27 cellular contexts compared by ENCODE assay signal in genomic region chr9:78585909-78586308, GRCh38.
"Had no signal": no experiment of that assay in that cellular context is flagged by ENCODE, and none has a peak within 500 bp of the region (broad histone marks: within the 10 kb centered on the region; RNA-seq: fewer than 3 reads in every experiment).

No MANE protein-coding gene starts in this region.

- H3K27me3 Mint-ChIP-seq: dendritic cell treated with granulocyte-macrophage colony-stimulating factor and Interleukin-4, amounts not matched to agents 40 ng/mL and 50 ng/mL, for 4 days; effector memory CD8-positive, alpha-beta T cell had no signal

- DNase-seq: colonic mucosa; cortex of kidney; effector CD8-positive, alpha-beta T cell; effector memory CD8-positive, alpha-beta T cell; endodermal cell; erythroblast; esophagus squamous epithelium; foreskin fibroblast; foreskin melanocyte; gastrocnemius medialis; glutamatergic neuron; head of caudate nucleus; heart right ventricle; hippocampal formation; immature natural killer cell; left cardiac atrium; left lung; left ventricle myocardium superior; lower lobe of right lung; mesenchymal stem cell; mucosa of descending colon; naive B cell had no signal

- H3K4me3 Mint-ChIP-seq: dendritic cell treated with granulocyte-macrophage colony-stimulating factor and Interleukin-4, amounts not matched to agents 40 ng/mL and 50 ng/mL, for 4 days; effector memory CD8-positive, alpha-beta T cell; endodermal cell; immature natural killer cell; mesothelial cell of epicardium; naive B cell had no signal

- H3K36me3 Mint-ChIP-seq: immature natural killer cell, mesothelial cell of epicardium had no signal

- H3K27ac Mint-ChIP-seq: dendritic cell treated with granulocyte-macrophage colony-stimulating factor and Interleukin-4, amounts not matched to agents 40 ng/mL and 50 ng/mL, for 4 days; effector memory CD8-positive, alpha-beta T cell; endodermal cell; immature natural killer cell; mesothelial cell of epicardium; naive B cell had no signal

- H3K9me3 Mint-ChIP-seq: dendritic cell treated with granulocyte-macrophage colony-stimulating factor and Interleukin-4, amounts not matched to agents 40 ng/mL and 50 ng/mL, for 4 days had no signal

- FAIRE-seq: endometrium, keratinocyte had no signal

- ATAC-seq: effector memory CD8-positive, alpha-beta T cell; esophagus mucosa; gastrocnemius medialis; heart right ventricle; left cardiac atrium; left lung; left ventricle myocardium superior; lower lobe of right lung; mucosa of descending colon had no signal

- H3K4me1 Mint-ChIP-seq: endodermal cell, immature natural killer cell, mesothelial cell of epicardium, naive B cell had no signal
